In the genomic region with DNA sequence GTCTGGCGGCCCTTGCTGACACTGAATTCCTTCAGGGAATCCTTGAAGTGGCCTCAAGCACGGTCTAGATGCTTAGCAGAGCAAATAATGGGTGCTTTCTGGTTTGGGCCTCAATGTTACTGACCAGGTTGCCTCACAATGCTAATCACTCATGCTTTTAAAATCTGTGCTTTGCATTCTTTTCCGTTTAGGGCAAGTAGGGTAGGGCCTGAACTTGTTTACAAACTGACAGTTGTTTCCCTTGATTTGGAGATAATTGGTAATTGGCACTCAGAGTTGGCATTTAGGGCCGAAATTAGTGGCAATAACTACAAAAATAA, we compare ENCODE assay signal across 8 cellular contexts. TPM values are rescaled to one million over a fixed set of nuclear protein-coding genes. Genes with fewer than 3 reads are reported as not detected.
A peak's percentile ranks its signal among the peaks of the same experiment; 100 is the strongest.
DNase-seq lines count a peak whose midpoint lies in the region; ATAC-seq, FAIRE-seq and TF ChIP-seq lines count a peak whose summit lies in the region.

No MANE protein-coding gene starts in this region.

- H3K4me3 Mint-ChIP-seq in activated B cell treated with CpG ODN at 0.5 μM for 24 hours: peak overlapping the region; percentile 86

- no peak overlapping the region for H3K27ac Mint-ChIP-seq in activated B cell treated with CpG ODN at 0.5 μM for 24 hours

- TF ChIP-seq CTCF in activated B cell treated with CpG ODN at 0.5 μM for 24 hours (IDR thresholded peaks at IDR 0.05) (no peak), foreskin keratinocyte (conservative IDR thresholded peaks at IDR 0.05) (no peak), sigmoid colon (IDR thresholded peaks at IDR 0.05) (no peak)

- H3K9me3 ChIP-seq in sigmoid colon: no peaks in the 10 kb centered on the region

- 12 to 46% methylated on average over 4 of the region's 4 CpGs for WGBS in sigmoid colon, 2 donors

- H3K4me1 ChIP-seq in foreskin keratinocyte (peaks cover 4% of the 10 kb centered on the region), sigmoid colon (peaks cover 0 to 19% (median 15%) of the 10 kb centered on the region in 4 donors)

- intact Hi-C loops in activated B cell treated with CpG ODN at 0.5 μM for 24 hours (cut with micrococcal nuclease): no loop called here
- intact Hi-C loops in sigmoid colon (cut with DNase I): no loop called here
- intact Hi-C loops in posterior cingulate gyrus (cut with DNase I): no loop called here

- H3K36me3 Mint-ChIP-seq in activated B cell treated with CpG ODN at 0.5 μM for 24 hours (ENCODE audit: low read depth): peaks cover 19% of the 10 kb centered on the region

- POLR2A ChIA-PET in activated B cell treated with CpG ODN at 0.5 μM for 24 hours (lab: Charles Lee): interaction anchor here (0.7 to 3.6 kb wide), 2 partner anchors 21 to 322 kb away, joined by 4 to 13 read pairs; no protein-coding TSS in a partner anchor

- peaks cover 19% of the 10 kb centered on the region for H3K4me1 Mint-ChIP-seq in activated B cell treated with CpG ODN at 0.5 μM for 24 hours

- peaks cover 3% of the 10 kb centered on the region for H3K27me3 Mint-ChIP-seq in activated B cell treated with CpG ODN at 0.5 μM for 24 hours

- CTCF ChIA-PET in activated B cell treated with CpG ODN at 0.5 μM for 24 hours (lab: Charles Lee): interaction anchor here (1.2 to 1.5 kb wide), 2 partner anchors 22 to 106 kb away, joined by 3 to 5 read pairs; no protein-coding TSS in a partner anchor

- H3K27ac ChIP-seq in foreskin keratinocyte: peak overlapping the region; percentile 46
- H3K27ac ChIP-seq in sigmoid colon: peak overlapping the region; percentile 85 to 90 (median 88)

- no peaks in the 10 kb centered on the region for H3K9me3 Mint-ChIP-seq in activated B cell treated with CpG ODN at 0.5 μM for 24 hours

- no peak for DNase-seq in GM12891 (ENCODE audit: insufficient read length, low spot score)
- no peak for DNase-seq in activated B cell treated with CpG ODN at 0.5 μM for 24 hours
- DNase-seq in foreskin keratinocyte: peak; percentile 46 to 64
- DNase-seq in sigmoid colon: no peak
- no peak for DNase-seq in posterior cingulate gyrus
- no peak for DNase-seq in OCI-M1 (lab: John Stamatoyannopoulos, UW)

- peak; percentile 9 for FAIRE-seq in GM12891 (lab: Jason Lieb, UNC)

- TF ChIP-seq POLR2A in GM12891 (IDR thresholded peaks at IDR 0.05; ENCODE audit: low read depth, low read length) (no peak), sigmoid colon (IDR thresholded peaks at IDR 0.05) (no peak)

- peaks cover 0 to 20% (median 5%) of the 10 kb centered on the region in 4 donors for H3K36me3 ChIP-seq in sigmoid colon

- H3K4me3 ChIP-seq in sigmoid colon: peak overlapping the region; percentile 87 to 94 (median 89)

- H3K27me3 ChIP-seq in foreskin keratinocyte: no peaks in the 10 kb centered on the region
- H3K27me3 ChIP-seq in sigmoid colon: no peaks in the 10 kb centered on the region

- ATAC-seq in activated B cell treated with CpG ODN at 0.5 μM for 24 hours (ENCODE audit: low read depth): no peak
- peak; percentile 7 for ATAC-seq in foreskin keratinocyte
- no peak for ATAC-seq in HG02870 (IDR thresholded peaks at IDR 0.05; ENCODE audit: unreplicated experiment)
- ATAC-seq in GM21619 (IDR thresholded peaks at IDR 0.05; ENCODE audit: unreplicated experiment): no peak

- no peak for TF ChIP-seq EP300 in sigmoid colon (IDR thresholded peaks at IDR 0.05)

TF ChIP-seq in GM12891, 5 proteins besides CTCF, POLR2A, EP300 and RAD21:
- TF ChIP-seq POLR2AphosphoS5 (IDR thresholded peaks at IDR 0.05; ENCODE audit: low read depth, low read length): no peak
- TF ChIP-seq TAF1 (IDR thresholded peaks at IDR 0.05; ENCODE audit: low read depth, low read length): no peak
- no peak for TF ChIP-seq PAX5 (IDR thresholded peaks at IDR 0.05; ENCODE audit: insufficient read depth, low read length, severe bottlenecking)
- no peak for TF ChIP-seq POU2F2 (IDR thresholded peaks at IDR 0.05; ENCODE audit: low read depth, low read length)
- no peak for TF ChIP-seq SPI1 (IDR thresholded peaks at IDR 0.05; ENCODE audit: low read depth, low read length)

RNA-seq across cellular contexts. Expression of a gene that starts 1.4 kb away (rescaled TPM):
- polyA plus RNA-seq in GM12891 (2012; ENCODE audit: low read depth, missing spikeins): 5.5 TPM
- total RNA-seq in activated B cell treated with CpG ODN at 0.5 μM for 24 hours (52.6 and 64.5 TPM in 2 replicates), foreskin keratinocyte (22.7 and 24.3 TPM in 2 replicates), sigmoid colon (10 to 100 TPM; 49.7 to 90.8 (median 54.7) TPM)
- polyA plus RNA-seq in foreskin keratinocyte (7.6 and 7.9 TPM in 2 replicates), sigmoid colon (10 to 100 TPM in 2 of 3 donors, 1 to 10 TPM in 1; 7.6 to 27.4 (median 12.0) TPM)

Comparison
In these comparisons a context has a peak if more than half of its experiments do, and no peak if none do; other contexts are left out.
1. DNase-seq: peak in foreskin keratinocyte (2 of 2); none in GM12891 (single experiment), activated B cell treated with CpG ODN at 0.5 μM for 24 hours (single experiment), sigmoid colon (single experiment), posterior cingulate gyrus (0 of 10) and OCI-M1 (single experiment).